Comparison of ENCODE assay signal across 1 cellular context in the genomic region with DNA sequence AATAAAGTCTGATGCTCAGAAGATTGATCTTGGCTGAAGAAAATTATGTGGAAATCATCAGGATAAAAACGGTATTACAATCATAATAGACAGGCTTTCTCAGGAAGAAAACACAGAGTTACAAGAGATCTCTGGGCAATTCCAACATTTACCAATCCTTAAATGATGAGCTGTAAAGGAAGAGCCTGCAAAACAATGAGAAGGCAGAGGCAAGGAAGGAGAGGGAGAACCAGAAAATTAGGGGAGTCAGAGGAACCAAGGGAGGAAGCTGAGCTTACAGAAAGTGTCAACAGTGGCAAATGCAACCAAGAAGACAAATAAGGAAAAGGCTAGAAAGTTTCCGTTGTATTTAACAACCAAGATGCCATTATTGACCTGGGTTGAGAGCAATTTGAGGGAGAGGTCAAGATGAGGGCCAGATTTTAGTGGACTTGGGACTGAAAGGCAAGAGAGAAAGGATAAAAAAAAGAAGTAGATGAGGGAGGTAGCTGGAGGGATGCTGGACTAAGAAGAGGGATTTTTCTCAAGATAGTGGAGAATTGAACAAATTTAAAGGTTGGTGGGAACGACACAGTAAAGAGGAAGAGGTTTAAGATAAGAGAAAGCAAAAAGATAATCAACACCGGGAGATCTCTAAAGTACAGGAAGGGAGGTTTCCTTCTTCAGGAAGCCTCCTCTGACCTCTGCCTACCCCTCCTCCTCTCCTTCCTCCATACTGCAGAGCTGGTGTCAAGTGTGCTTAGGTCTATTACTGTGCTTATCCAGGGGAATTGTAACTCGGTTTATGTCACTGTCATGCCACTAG.
TF ChIP-seq lines count a peak whose summit lies in the region.

No MANE protein-coding gene starts in this region.

TF ChIP-seq in K562, 482 proteins besides CTCF, POLR2A, EP300 and RAD21 (continued from another document):
- TF ChIP-seq, protein P1, sequence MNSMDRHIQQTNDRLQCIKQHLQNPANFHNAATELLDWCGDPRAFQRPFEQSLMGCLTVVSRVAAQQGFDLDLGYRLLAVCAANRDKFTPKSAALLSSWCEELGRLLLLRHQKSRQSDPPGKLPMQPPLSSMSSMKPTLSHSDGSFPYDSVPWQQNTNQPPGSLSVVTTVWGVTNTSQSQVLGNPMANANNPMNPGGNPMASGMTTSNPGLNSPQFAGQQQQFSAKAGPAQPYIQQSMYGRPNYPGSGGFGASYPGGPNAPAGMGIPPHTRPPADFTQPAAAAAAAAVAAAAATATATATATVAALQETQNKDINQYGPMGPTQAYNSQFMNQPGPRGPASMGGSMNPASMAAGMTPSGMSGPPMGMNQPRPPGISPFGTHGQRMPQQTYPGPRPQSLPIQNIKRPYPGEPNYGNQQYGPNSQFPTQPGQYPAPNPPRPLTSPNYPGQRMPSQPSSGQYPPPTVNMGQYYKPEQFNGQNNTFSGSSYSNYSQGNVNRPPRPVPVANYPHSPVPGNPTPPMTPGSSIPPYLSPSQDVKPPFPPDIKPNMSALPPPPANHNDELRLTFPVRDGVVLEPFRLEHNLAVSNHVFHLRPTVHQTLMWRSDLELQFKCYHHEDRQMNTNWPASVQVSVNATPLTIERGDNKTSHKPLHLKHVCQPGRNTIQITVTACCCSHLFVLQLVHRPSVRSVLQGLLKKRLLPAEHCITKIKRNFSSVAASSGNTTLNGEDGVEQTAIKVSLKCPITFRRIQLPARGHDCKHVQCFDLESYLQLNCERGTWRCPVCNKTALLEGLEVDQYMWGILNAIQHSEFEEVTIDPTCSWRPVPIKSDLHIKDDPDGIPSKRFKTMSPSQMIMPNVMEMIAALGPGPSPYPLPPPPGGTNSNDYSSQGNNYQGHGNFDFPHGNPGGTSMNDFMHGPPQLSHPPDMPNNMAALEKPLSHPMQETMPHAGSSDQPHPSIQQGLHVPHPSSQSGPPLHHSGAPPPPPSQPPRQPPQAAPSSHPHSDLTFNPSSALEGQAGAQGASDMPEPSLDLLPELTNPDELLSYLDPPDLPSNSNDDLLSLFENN (IDR thresholded peaks at IDR 0.05; ENCODE audit: low read depth in 2 of 2, low read length in 2 of 2): 0 out of 4 replicates have a peak, but pooled peaks of 1 of the 2 experiments have one; percentile 36
- TF ChIP-seq ZNF175 (CRISPR knock-in tag; IDR thresholded peaks at IDR 0.05; ENCODE audit: low read depth) (0 out of 2 replicates have a peak, but pooled peaks have one; percentile 59), ZNF511 (CRISPR knock-in tag; IDR thresholded peaks at IDR 0.05) (no peak), TCF3 (CRISPR knock-in tag; IDR thresholded peaks at IDR 0.05) (0 out of 2 replicates have a peak, but pooled peaks have one; percentile 15), E2F8 (IDR thresholded peaks at IDR 0.05; ENCODE audit: low read depth, partially characterized antibody) (no peak), FOSL1 (tag; conservative IDR thresholded peaks at IDR 0.05) (peak; percentile 7; the same call in 1 of the 2 replicates), GTF2E2 (tag; IDR thresholded peaks at IDR 0.05) (peak; percentile 89), VEZF1 (CRISPR knock-in tag; IDR thresholded peaks at IDR 0.05) (peak; percentile 57; the same call in 1 of the 2 replicates), ARID1B (IDR thresholded peaks at IDR 0.05) (peak; percentile 36; the same call in 1 of the 2 replicates), IRF9 (tag; IDR thresholded peaks at IDR 0.05) (0 out of 2 replicates have a peak, but pooled peaks have one; percentile 11), SMAD4 (CRISPR knock-in tag; conservative IDR thresholded peaks at IDR 0.05) (peak; percentile 15; the same call in 1 of the 2 replicates), ZNF263 (CRISPR knock-in tag; IDR thresholded peaks at IDR 0.05; ENCODE audit: borderline replicate concordance) (peak; percentile 30; the same call in 1 of the 2 replicates), ETV5 (CRISPR knock-in tag; IDR thresholded peaks at IDR 0.05; ENCODE audit: low read depth) (peak; percentile 91), SMC3 (conservative IDR thresholded peaks at IDR 0.05; ENCODE audit: insufficient read depth, low read depth, low read length) (no peak), TAF7 (tag; IDR thresholded peaks at IDR 0.05) (no peak), DMBX1 (CRISPR knock-in tag; IDR thresholded peaks at IDR 0.05; ENCODE audit: borderline replicate concordance) (peak; percentile 37; the same call in 1 of the 2 replicates), DDX20 (tag; IDR thresholded peaks at IDR 0.05; ENCODE audit: low read depth) (peak; percentile 31; the same call in 1 of the 2 replicates), PRPF4 (IDR thresholded peaks at IDR 0.05; ENCODE audit: insufficient read depth, low read depth, low read length, poor library complexity, severe bottlenecking) (no peak), ZNF766 (CRISPR knock-in tag; conservative IDR thresholded peaks at IDR 0.05) (peak; percentile 83), ZFP1 (CRISPR knock-in tag; IDR thresholded peaks at IDR 0.05) (no peak), HCFC1 (IDR thresholded peaks at IDR 0.05; ENCODE audit: low read depth, low read length) (no peak), NR2C2 (CRISPR knock-in tag; IDR thresholded peaks at IDR 0.05) (no peak), NR2C2 (tag; IDR thresholded peaks at IDR 0.05) (peak; percentile 89), ETV1 (tag; conservative IDR thresholded peaks at IDR 0.05; ENCODE audit: low read depth) (peak; percentile 99), POLR2H (tag; IDR thresholded peaks at IDR 0.05; ENCODE audit: low read depth) (peak; percentile 47), HNRNPL (IDR thresholded peaks at IDR 0.05; ENCODE audit: low read depth, low read length) (no peak), NR1H2 (CRISPR knock-in tag; IDR thresholded peaks at IDR 0.05) (no peak), BACH1 (tag; IDR thresholded peaks at IDR 0.05) (0 out of 2 replicates have a peak, but pooled peaks have one; percentile 12), SP2 (IDR thresholded peaks at IDR 0.05; ENCODE audit: extremely low read depth, low read depth, low read length, poor library complexity, severe bottlenecking) (no peak), MEF2D (tag; conservative IDR thresholded peaks at IDR 0.05; ENCODE audit: low read depth) (peak; percentile 82; the same call in 1 of the 2 replicates), HEY1 (CRISPR knock-in tag; IDR thresholded peaks at IDR 0.05; ENCODE audit: borderline replicate concordance) (no peak), PTBP1 (IDR thresholded peaks at IDR 0.05; ENCODE audit: low read depth, low read length) (no peak)
- TF ChIP-seq, protein P2, sequence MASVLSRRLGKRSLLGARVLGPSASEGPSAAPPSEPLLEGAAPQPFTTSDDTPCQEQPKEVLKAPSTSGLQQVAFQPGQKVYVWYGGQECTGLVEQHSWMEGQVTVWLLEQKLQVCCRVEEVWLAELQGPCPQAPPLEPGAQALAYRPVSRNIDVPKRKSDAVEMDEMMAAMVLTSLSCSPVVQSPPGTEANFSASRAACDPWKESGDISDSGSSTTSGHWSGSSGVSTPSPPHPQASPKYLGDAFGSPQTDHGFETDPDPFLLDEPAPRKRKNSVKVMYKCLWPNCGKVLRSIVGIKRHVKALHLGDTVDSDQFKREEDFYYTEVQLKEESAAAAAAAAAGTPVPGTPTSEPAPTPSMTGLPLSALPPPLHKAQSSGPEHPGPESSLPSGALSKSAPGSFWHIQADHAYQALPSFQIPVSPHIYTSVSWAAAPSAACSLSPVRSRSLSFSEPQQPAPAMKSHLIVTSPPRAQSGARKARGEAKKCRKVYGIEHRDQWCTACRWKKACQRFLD (CRISPR knock-in tag; IDR thresholded peaks at IDR 0.05): 0 out of 2 replicates have a peak, but pooled peaks have one; percentile 16
- TF ChIP-seq, protein P3, sequence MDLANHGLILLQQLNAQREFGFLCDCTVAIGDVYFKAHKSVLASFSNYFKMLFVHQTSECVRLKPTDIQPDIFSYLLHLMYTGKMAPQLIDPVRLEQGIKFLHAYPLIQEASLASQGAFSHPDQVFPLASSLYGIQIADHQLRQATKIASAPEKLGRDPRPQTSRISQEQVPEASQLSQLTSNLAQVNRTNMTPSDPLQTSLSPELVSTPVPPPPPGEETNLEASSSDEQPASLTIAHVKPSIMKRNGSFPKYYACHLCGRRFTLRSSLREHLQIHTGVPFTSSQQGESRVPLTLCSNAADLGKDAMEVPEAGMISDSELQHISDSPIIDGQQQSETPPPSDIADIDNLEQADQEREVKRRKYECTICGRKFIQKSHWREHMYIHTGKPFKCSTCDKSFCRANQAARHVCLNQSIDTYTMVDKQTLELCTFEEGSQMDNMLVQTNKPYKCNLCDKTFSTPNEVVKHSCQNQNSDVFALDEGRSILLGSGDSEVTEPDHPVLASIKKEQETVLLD (IDR thresholded peaks at IDR 0.05): no peak
- TF ChIP-seq, protein P4, sequence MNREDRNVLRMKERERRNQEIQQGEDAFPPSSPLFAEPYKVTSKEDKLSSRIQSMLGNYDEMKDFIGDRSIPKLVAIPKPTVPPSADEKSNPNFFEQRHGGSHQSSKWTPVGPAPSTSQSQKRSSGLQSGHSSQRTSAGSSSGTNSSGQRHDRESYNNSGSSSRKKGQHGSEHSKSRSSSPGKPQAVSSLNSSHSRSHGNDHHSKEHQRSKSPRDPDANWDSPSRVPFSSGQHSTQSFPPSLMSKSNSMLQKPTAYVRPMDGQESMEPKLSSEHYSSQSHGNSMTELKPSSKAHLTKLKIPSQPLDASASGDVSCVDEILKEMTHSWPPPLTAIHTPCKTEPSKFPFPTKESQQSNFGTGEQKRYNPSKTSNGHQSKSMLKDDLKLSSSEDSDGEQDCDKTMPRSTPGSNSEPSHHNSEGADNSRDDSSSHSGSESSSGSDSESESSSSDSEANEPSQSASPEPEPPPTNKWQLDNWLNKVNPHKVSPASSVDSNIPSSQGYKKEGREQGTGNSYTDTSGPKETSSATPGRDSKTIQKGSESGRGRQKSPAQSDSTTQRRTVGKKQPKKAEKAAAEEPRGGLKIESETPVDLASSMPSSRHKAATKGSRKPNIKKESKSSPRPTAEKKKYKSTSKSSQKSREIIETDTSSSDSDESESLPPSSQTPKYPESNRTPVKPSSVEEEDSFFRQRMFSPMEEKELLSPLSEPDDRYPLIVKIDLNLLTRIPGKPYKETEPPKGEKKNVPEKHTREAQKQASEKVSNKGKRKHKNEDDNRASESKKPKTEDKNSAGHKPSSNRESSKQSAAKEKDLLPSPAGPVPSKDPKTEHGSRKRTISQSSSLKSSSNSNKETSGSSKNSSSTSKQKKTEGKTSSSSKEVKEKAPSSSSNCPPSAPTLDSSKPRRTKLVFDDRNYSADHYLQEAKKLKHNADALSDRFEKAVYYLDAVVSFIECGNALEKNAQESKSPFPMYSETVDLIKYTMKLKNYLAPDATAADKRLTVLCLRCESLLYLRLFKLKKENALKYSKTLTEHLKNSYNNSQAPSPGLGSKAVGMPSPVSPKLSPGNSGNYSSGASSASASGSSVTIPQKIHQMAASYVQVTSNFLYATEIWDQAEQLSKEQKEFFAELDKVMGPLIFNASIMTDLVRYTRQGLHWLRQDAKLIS (CRISPR knock-in tag; IDR thresholded peaks at IDR 0.05): no peak
